Comparison of ENCODE assay signal across 8 cellular contexts in genomic region chr6:27178001-27178730, GRCh38.
DNase-seq lines count a peak whose midpoint lies in the region; ATAC-seq and TF ChIP-seq lines count a peak whose summit lies in the region.

No MANE protein-coding gene starts in this region.

- TF ChIP-seq CTCF in HFFc6 (IDR thresholded peaks at IDR 0.05): no peak; the same call in 1 of the 2 replicates
- no peak for TF ChIP-seq CTCF in WI38 (IDR thresholded peaks at IDR 0.05; ENCODE audit: low read depth, low read length)
- TF ChIP-seq CTCF in endodermal cell (conservative IDR thresholded peaks at IDR 0.05): peak; percentile 11

- peak overlapping the region; percentile 93 for H3K9ac ChIP-seq in endodermal cell (ENCODE audit: extremely low read depth, low read length, poor library complexity, severe bottlenecking)

- no peaks in the 10 kb centered on the region for H3K27me3 ChIP-seq in endodermal cell (ENCODE audit: control insufficient read depth, insufficient read depth, low read length, poor library complexity, severe bottlenecking)

- no peaks in the 10 kb centered on the region for H3K9me3 ChIP-seq in endodermal cell (ENCODE audit: control insufficient read depth, low read length)
- H3K9me3 ChIP-seq in mesodermal cell (ENCODE audit: control insufficient read depth, low read length): peaks cover 3% of the 10 kb centered on the region

- CTCF ChIA-PET in activated CD8-positive, alpha-beta memory T cell treated with anti-CD3 and anti-CD28 coated beads, Interleukin-2, amount 10 ng/mL, durations not matched to agents 7 days and 5 days (lab: Charles Lee): interaction anchor here (0.6 to 4.1 kb wide), 27 partner anchors 9 to 992 kb away, joined by 3 to 25 read pairs (median 4); partner anchors contain the start of genes POM121L2, ZNF184 and ZNF391

- peak; percentile 75 for ATAC-seq in activated CD8-positive, alpha-beta memory T cell treated with anti-CD3 and anti-CD28 coated beads, Interleukin-2, amount 10 ng/mL, durations not matched to agents 7 days and 5 days

- no peaks in the 10 kb centered on the region for H3K36me3 Mint-ChIP-seq in activated CD8-positive, alpha-beta memory T cell treated with anti-CD3 and anti-CD28 coated beads, Interleukin-2, amount 10 ng/mL, durations not matched to agents 7 days and 5 days
- H3K36me3 Mint-ChIP-seq in HFFc6 (ENCODE audit: low read depth) (no peaks in the 10 kb centered on the region), endodermal cell (ENCODE audit: low read depth) (no peaks in the 10 kb centered on the region)

- no peaks in the 10 kb centered on the region for H3K9me3 Mint-ChIP-seq in activated CD8-positive, alpha-beta memory T cell treated with anti-CD3 and anti-CD28 coated beads, Interleukin-2, amount 10 ng/mL, durations not matched to agents 7 days and 5 days (ENCODE audit: low read depth)
- H3K9me3 Mint-ChIP-seq in HFFc6: no peaks in the 10 kb centered on the region
- H3K9me3 Mint-ChIP-seq in endodermal cell: no peaks in the 10 kb centered on the region

- H3K4me3 ChIP-seq in WI38 (ENCODE audit: low read depth, low read length) (peak overlapping the region; percentile 97), endodermal cell (ENCODE audit: low read length) (peak overlapping the region; percentile 91), mesodermal cell (ENCODE audit: extremely low read depth, insufficient read depth, low read length, poor library complexity, severe bottlenecking) (peak overlapping the region; percentile 98)

- peak overlapping the region; percentile 88 for H3K27ac Mint-ChIP-seq in activated CD8-positive, alpha-beta memory T cell treated with anti-CD3 and anti-CD28 coated beads, Interleukin-2, amount 10 ng/mL, durations not matched to agents 7 days and 5 days
- H3K27ac Mint-ChIP-seq in HFFc6: peak overlapping the region; percentile 97
- H3K27ac Mint-ChIP-seq in endodermal cell: peak overlapping the region; percentile 99

- DNase-seq in activated CD8-positive, alpha-beta memory T cell treated with anti-CD3 and anti-CD28 coated beads, Interleukin-2, amount 10 ng/mL, durations not matched to agents 7 days and 5 days: peak; percentile 75
- DNase-seq in activated CD8-positive, alpha-beta memory T cell treated with anti-CD3 and anti-CD28 coated beads, Interleukin-2, amount 50 U/mL, for 48 hours: no peak
- DNase-seq in HFFc6 (peak; percentile 92), NCI-H1105 treated with DMSO at 0.1 percent for 48 hours (lab: John Stamatoyannopoulos, UW) (peak; percentile 61), endodermal cell (peak; percentile 87), substantia nigra (lab: John Stamatoyannopoulos, UW) (peak in 11 of 49 donors; percentile 3 to 61 (median 49))

- H3K36me3 ChIP-seq in endodermal cell (ENCODE audit: control insufficient read depth, insufficient read depth, low read length): no peaks in the 10 kb centered on the region
- no peaks in the 10 kb centered on the region for H3K36me3 ChIP-seq in mesodermal cell (ENCODE audit: control insufficient read depth, insufficient read depth, low read length)

- peaks cover 11% of the 10 kb centered on the region for H3K4me1 Mint-ChIP-seq in activated CD8-positive, alpha-beta memory T cell treated with anti-CD3 and anti-CD28 coated beads, Interleukin-2, amount 10 ng/mL, durations not matched to agents 7 days and 5 days
- H3K4me1 Mint-ChIP-seq in HFFc6 (ENCODE audit: low read depth) (peaks cover 24% of the 10 kb centered on the region), endodermal cell (peaks cover 5% of the 10 kb centered on the region)

- H3K27me3 Mint-ChIP-seq in activated CD8-positive, alpha-beta memory T cell treated with anti-CD3 and anti-CD28 coated beads, Interleukin-2, amount 10 ng/mL, durations not matched to agents 7 days and 5 days: peaks cover 38% of the 10 kb centered on the region
- H3K27me3 Mint-ChIP-seq in HFFc6 (ENCODE audit: insufficient read depth) (peaks cover 12% of the 10 kb centered on the region), endodermal cell (ENCODE audit: insufficient read depth) (peaks cover 14% of the 10 kb centered on the region)

- peak overlapping the region; percentile 91 for H3K4me3 Mint-ChIP-seq in activated CD8-positive, alpha-beta memory T cell treated with anti-CD3 and anti-CD28 coated beads, Interleukin-2, amount 10 ng/mL, durations not matched to agents 7 days and 5 days
- H3K4me3 Mint-ChIP-seq in HFFc6 (peak overlapping the region; percentile 98), endodermal cell (peak overlapping the region; percentile 96)

- H3K4me1 ChIP-seq in endodermal cell (ENCODE audit: control insufficient read depth, insufficient read depth, low read length) (no peaks in the 10 kb centered on the region), mesodermal cell (ENCODE audit: control insufficient read depth, insufficient read depth, low read length, poor library complexity, severe bottlenecking) (peaks cover 4% of the 10 kb centered on the region)

- 1 to 10% methylated on average over 23 to 30 of the region's 30 CpGs for WGBS in endodermal cell (ENCODE audit: insufficient coverage in 1 of 2, insufficient read length in 1 of 2), 2 experiments
- WGBS in mesodermal cell (ENCODE audit: insufficient coverage in 2 of 2), 2 experiments: 3 to 4% methylated on average over 25 to 28 of the region's 30 CpGs

- H3K27ac ChIP-seq in endodermal cell (ENCODE audit: low read depth, low read length): peak overlapping the region; percentile 46
- peak overlapping the region; percentile 70 for H3K27ac ChIP-seq in mesodermal cell (ENCODE audit: low read depth, low read length, severe bottlenecking)
- H3K27ac ChIP-seq in substantia nigra (ENCODE audit: low read depth, low read length, poor library complexity, severe bottlenecking): peak overlapping the region; percentile 21
